ENCODE assay signal across 18 cellular contexts in the genomic region with DNA sequence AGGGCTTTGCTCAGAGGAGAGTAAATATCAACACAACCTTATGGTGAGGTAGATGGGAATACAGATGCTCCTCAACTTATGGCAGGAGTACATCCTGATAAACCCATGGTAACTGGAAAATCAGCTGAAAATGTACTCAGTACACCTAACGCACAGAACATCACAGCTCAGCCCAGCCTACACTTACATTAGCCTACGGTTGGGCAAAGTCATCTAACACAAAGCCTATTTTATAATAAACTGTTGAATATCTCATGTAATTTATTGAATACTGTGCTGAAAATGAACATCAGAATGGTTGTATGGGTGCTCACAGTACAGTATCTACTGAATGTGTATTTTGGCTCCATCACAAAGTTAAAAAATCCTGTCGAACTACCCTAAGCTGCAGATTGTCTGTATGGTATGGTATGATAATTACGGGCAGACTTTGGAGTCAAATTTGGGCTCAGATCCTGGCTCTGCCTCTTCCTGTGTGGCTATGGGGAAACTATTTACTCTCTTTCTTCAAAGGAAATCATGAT.
DNase-seq lines count a peak whose midpoint lies in the region; ATAC-seq and TF ChIP-seq lines count a peak whose summit lies in the region.
"Had no signal": no experiment of that assay in that cellular context is flagged by ENCODE, and none has a peak within 500 bp of the region (broad histone marks: within the 10 kb centered on the region; RNA-seq: fewer than 3 reads in every experiment).

No MANE protein-coding gene starts in this region.

- no peak overlapping the region for H3K4me3 Mint-ChIP-seq in nephron
- H3K4me3 Mint-ChIP-seq: B cell; CD4-positive, CD25-positive, alpha-beta regulatory T cell; CD8-positive, alpha-beta T cell; GM23338; H9; HFFc6 had no signal

- no peaks in the 10 kb centered on the region for H3K27me3 Mint-ChIP-seq in nephron (ENCODE audit: low read depth)
- H3K27me3 Mint-ChIP-seq: B cell; CD4-positive, CD25-positive, alpha-beta regulatory T cell had no signal

- DNase-seq in DMS 273 (lab: John Stamatoyannopoulos, UW; ENCODE audit: unreplicated experiment), result peak; percentile 2
- DNase-seq in DMS 273 treated with DMSO at 0.1 percent for 48 hours (lab: John Stamatoyannopoulos, UW), result no peak
- DNase-seq in EH (ENCODE audit: low read depth), result peak; percentile 27
- peak; percentile 6 for DNase-seq in NCI-H2227 treated with DMSO at 0.1 percent for 48 hours (lab: John Stamatoyannopoulos, UW)
- no peak for DNase-seq in left lobe of liver (ENCODE audit: low spot score)
- DNase-seq in NK-92 treated with Interleukin-12 subunit alpha and Interleukin-12 subunit beta, amount 100 ng/mL, for 24 hours (lab: John Stamatoyannopoulos, UW), result no peak
- DNase-seq in ureter (ENCODE audit: low spot score), result no peak
- DNase-seq: Caco-2; CD4-positive, CD25-positive, alpha-beta regulatory T cell; CD8-positive, alpha-beta T cell; DMS79; GF-D8; H9; HFFc6 had no signal

- TF ChIP-seq CTCF in nephron (IDR thresholded peaks at IDR 0.05; ENCODE audit: unreplicated experiment in 3 of 3), result no peak

- ATAC-seq in left lobe of liver, result no peak
- ATAC-seq: CD8-positive, alpha-beta T cell; GM23338; HCT116 had no signal

- no peaks in the 10 kb centered on the region for H3K36me3 Mint-ChIP-seq in nephron (ENCODE audit: low read depth)
- H3K36me3 Mint-ChIP-seq: CD4-positive, CD25-positive, alpha-beta regulatory T cell; CD8-positive, alpha-beta T cell had no signal

- peaks cover 28% of the 10 kb centered on the region for H3K4me1 Mint-ChIP-seq in nephron
- H3K4me1 Mint-ChIP-seq: B cell; CD4-positive, CD25-positive, alpha-beta regulatory T cell; GM23338 had no signal

- peak overlapping the region; percentile 3 to 66 (median 8) for H3K27ac Mint-ChIP-seq in nephron
- H3K27ac Mint-ChIP-seq: B cell; CD4-positive, CD25-positive, alpha-beta regulatory T cell; CD8-positive, alpha-beta T cell; GM23338; H9; HFFc6 had no signal

- no peaks in the 10 kb centered on the region for H3K9me3 Mint-ChIP-seq in nephron
- H3K9me3 Mint-ChIP-seq: CD8-positive, alpha-beta T cell; GM23338; H9; HFFc6 had no signal

Comparison
In these comparisons a context has a peak if more than half of its experiments do, and no peak if none do; other contexts are left out.
1. DNase-seq: peak in DMS 273 (single experiment), EH (single experiment) and NCI-H2227 treated with DMSO at 0.1 percent for 48 hours (single experiment); none in DMS 273 treated with DMSO at 0.1 percent for 48 hours (single experiment), left lobe of liver (single experiment), NK-92 treated with Interleukin-12 subunit alpha and Interleukin-12 subunit beta, amount 100 ng/mL, for 24 hours (single experiment) and ureter (single experiment).